Comparison of ENCODE assay signal across 24 cellular contexts in genomic region chr2:61380120-61380881, GRCh38.
DNase-seq lines count a peak whose midpoint lies in the region; ATAC-seq and TF ChIP-seq lines count a peak whose summit lies in the region.
"Had no signal": no experiment of that assay in that cellular context is flagged by ENCODE, and none has a peak within 500 bp of the region (broad histone marks: within the 10 kb centered on the region; RNA-seq: fewer than 3 reads in every experiment).

No MANE protein-coding gene starts in this region.

- H3K27me3 ChIP-seq in endodermal cell (ENCODE audit: control insufficient read depth, insufficient read depth, low read length, poor library complexity, severe bottlenecking) (no peaks in the 10 kb centered on the region), hepatocyte (no peaks in the 10 kb centered on the region), smooth muscle cell (ENCODE audit: low read depth) (no peaks in the 10 kb centered on the region)
- H3K27me3 ChIP-seq: SJSA1 had no signal

- H3K27me3 Mint-ChIP-seq in endodermal cell (ENCODE audit: insufficient read depth) = no peaks in the 10 kb centered on the region
- no peaks in the 10 kb centered on the region for H3K27me3 Mint-ChIP-seq in type B pancreatic cell
- H3K27me3 Mint-ChIP-seq: activated CD4-positive, alpha-beta memory T cell treated with anti-CD3 and anti-CD28 coated beads, Interleukin-2, amount 10 ng/mL, durations not matched to agents 7 days and 5 days; activated naive CD4-positive, alpha-beta T cell treated with anti-CD3 and anti-CD28 coated beads, Interleukin-2, amount 50 U/mL, for 24 hours; CD4-positive, alpha-beta T cell; dendritic cell treated with granulocyte-macrophage colony-stimulating factor and Interleukin-4, amounts not matched to agents 40 ng/mL and 50 ng/mL, for 4 days had no signal

- H3K36me3 ChIP-seq in endodermal cell (ENCODE audit: control insufficient read depth, insufficient read depth, low read length) = peaks cover 83% of the 10 kb centered on the region
- no peaks in the 10 kb centered on the region for H3K36me3 ChIP-seq in hepatocyte (replicated peaks; ENCODE audit: insufficient read depth, low read depth)
- peaks cover 15% of the 10 kb centered on the region for H3K36me3 ChIP-seq in smooth muscle cell (ENCODE audit: low read depth)

- H2AFZ ChIP-seq in hepatocyte (no peak overlapping the region), smooth muscle cell (ENCODE audit: low read depth) (no peak overlapping the region)

- H3F3A ChIP-seq in smooth muscle cell (ENCODE audit: low read depth) = peaks cover 14% of the 10 kb centered on the region

- no peak for TF ChIP-seq CTCF in endodermal cell (conservative IDR thresholded peaks at IDR 0.05)
- TF ChIP-seq CTCF in hepatocyte (IDR thresholded peaks at IDR 0.05; ENCODE audit: poor library complexity) = no peak
- no peak for TF ChIP-seq CTCF in smooth muscle cell (IDR thresholded peaks at IDR 0.05; ENCODE audit: borderline replicate concordance, insufficient read depth, poor library complexity, severe bottlenecking)
- no peak for TF ChIP-seq CTCF in type B pancreatic cell (conservative IDR thresholded peaks at IDR 0.05)

- no peak overlapping the region for H3K4me3 ChIP-seq in endodermal cell (ENCODE audit: low read length)
- no peak overlapping the region for H3K4me3 ChIP-seq in hepatocyte
- no peak overlapping the region for H3K4me3 ChIP-seq in smooth muscle cell
- H3K4me3 ChIP-seq: SJSA1, skin epidermis had no signal

- WGBS in endodermal cell (ENCODE audit: insufficient coverage in 1 of 2, insufficient read length in 1 of 2), 2 experiments = 82 to 96% methylated on average over 3 to 4 of the region's 4 CpGs
- WGBS in hepatocyte (ENCODE audit: low lambda C conversion rate, missing lambda C conversion rate) = 79% methylated on average over 4 of the region's 4 CpGs
- 70% methylated on average over 4 of the region's 4 CpGs for WGBS in smooth muscle cell (ENCODE audit: low lambda C conversion rate)

- DNase-seq in Right ventricle myocardium superior = no peak
- DNase-seq in cardiac septum (ENCODE audit: low spot score) = no peak
- DNase-seq in endodermal cell = no peak
- peak; percentile 8 for DNase-seq in hepatocyte (ENCODE audit: low spot score)
- no peak for DNase-seq in smooth muscle cell (lab: John Stamatoyannopoulos, UW; ENCODE audit: unreplicated experiment)
- no peak for DNase-seq in type B pancreatic cell (ENCODE audit: extremely low spot score, unreplicated experiment)
- no peak for DNase-seq in NCI-H510A treated with DMSO at 0.1 percent for 48 hours (lab: John Stamatoyannopoulos, UW)
- no peak for DNase-seq in NCI-H2227 (lab: John Stamatoyannopoulos, UW; ENCODE audit: unreplicated experiment)
- DNase-seq: activated CD4-positive, alpha-beta memory T cell treated with anti-CD3 and anti-CD28 coated beads, Interleukin-2, amount 10 ng/mL, durations not matched to agents 7 days and 5 days; activated CD4-positive, CD25-positive, alpha-beta regulatory T cell treated with anti-CD3 and anti-CD28 coated beads, Interleukin-2, amount 50 U/mL, for 72 hours; AML-193; anterior cingulate cortex; caudate nucleus; CD4-positive, alpha-beta T cell; H7; KBM-7; mammary epithelial cell; NCI-H2029 treated with DMSO at 0.1 percent for 48 hours; NCI-H2227 treated with DMSO at 0.1 percent for 48 hours had no signal

- H3K4me1 Mint-ChIP-seq in endodermal cell (peaks cover 7% of the 10 kb centered on the region), type B pancreatic cell (ENCODE audit: unreplicated experiment) (no peaks in the 10 kb centered on the region)
- H3K4me1 Mint-ChIP-seq: activated CD4-positive, alpha-beta memory T cell treated with anti-CD3 and anti-CD28 coated beads, Interleukin-2, amount 10 ng/mL, durations not matched to agents 7 days and 5 days had no signal

- H3K27ac Mint-ChIP-seq in endodermal cell (peak overlapping the region; percentile 67), type B pancreatic cell (no peak overlapping the region)
- H3K27ac Mint-ChIP-seq: activated CD4-positive, alpha-beta memory T cell treated with anti-CD3 and anti-CD28 coated beads, Interleukin-2, amount 10 ng/mL, durations not matched to agents 7 days and 5 days; activated naive CD4-positive, alpha-beta T cell treated with anti-CD3 and anti-CD28 coated beads, Interleukin-2, amount 50 U/mL, for 24 hours; CD4-positive, alpha-beta T cell; dendritic cell treated with granulocyte-macrophage colony-stimulating factor and Interleukin-4, amounts not matched to agents 40 ng/mL and 50 ng/mL, for 4 days had no signal

- H3K27ac ChIP-seq in endodermal cell (ENCODE audit: low read depth, low read length) (no peak overlapping the region), hepatocyte (peak overlapping the region; percentile 49), smooth muscle cell (ENCODE audit: low read depth) (peak overlapping the region; percentile 44)
- H3K27ac ChIP-seq: SJSA1, skin epidermis had no signal

- H3K9me2 ChIP-seq in hepatocyte (replicated peaks; ENCODE audit: insufficient read depth) = no peaks in the 10 kb centered on the region

- H3K79me2 ChIP-seq in hepatocyte = peaks cover 33% of the 10 kb centered on the region
- H3K79me2 ChIP-seq in smooth muscle cell (ENCODE audit: low read depth) = peaks cover 19% of the 10 kb centered on the region

- peaks cover 4% of the 10 kb centered on the region for H3K4me1 ChIP-seq in endodermal cell (ENCODE audit: control insufficient read depth, insufficient read depth, low read length)
- H3K4me1 ChIP-seq in hepatocyte (ENCODE audit: insufficient read depth) = no peaks in the 10 kb centered on the region
- peaks cover 5% of the 10 kb centered on the region for H3K4me1 ChIP-seq in smooth muscle cell (ENCODE audit: low read depth)

- H3K4me2 ChIP-seq in hepatocyte (no peak overlapping the region), smooth muscle cell (peak overlapping the region; percentile 24)

- H3K9ac ChIP-seq in endodermal cell (ENCODE audit: extremely low read depth, low read length, poor library complexity, severe bottlenecking) (no peak overlapping the region), smooth muscle cell (ENCODE audit: low read depth) (no peak overlapping the region)

- H3K9me3 ChIP-seq in endodermal cell (ENCODE audit: control insufficient read depth, low read length) = peaks cover 20% of the 10 kb centered on the region
- no peaks in the 10 kb centered on the region for H3K9me3 ChIP-seq in hepatocyte (ENCODE audit: low read depth)
- H3K9me3 ChIP-seq in smooth muscle cell (replicated peaks; ENCODE audit: low read depth) = no peaks in the 10 kb centered on the region

- peak; percentile 81 for ATAC-seq in Right ventricle myocardium superior (ENCODE audit: poor library complexity)

- no peaks in the 10 kb centered on the region for H4K20me1 ChIP-seq in hepatocyte (ENCODE audit: insufficient read depth, poor library complexity, severe bottlenecking)
- peaks cover 8% of the 10 kb centered on the region for H4K20me1 ChIP-seq in smooth muscle cell (ENCODE audit: low read depth)

- H3K9me3 Mint-ChIP-seq in endodermal cell (peaks cover 2% of the 10 kb centered on the region), type B pancreatic cell (peaks cover 5% of the 10 kb centered on the region)
- H3K9me3 Mint-ChIP-seq: activated CD4-positive, alpha-beta memory T cell treated with anti-CD3 and anti-CD28 coated beads, Interleukin-2, amount 10 ng/mL, durations not matched to agents 7 days and 5 days; activated naive CD4-positive, alpha-beta T cell treated with anti-CD3 and anti-CD28 coated beads, Interleukin-2, amount 50 U/mL, for 24 hours; activated T-helper 2 cell treated with anti-CD3 and anti-CD28 coated beads, Interferon-gamma antibody, Interleukin-2, Interleukin-4, amounts not matched to agents 10 μg/mL and 5 μg/mL and 100 μg/mL, durations not matched to agents 14 hours and 24 hours and 36 hours; CD4-positive, alpha-beta T cell; dendritic cell treated with granulocyte-macrophage colony-stimulating factor and Interleukin-4, amounts not matched to agents 40 ng/mL and 50 ng/mL, for 4 days had no signal

- intact Hi-C loops in Right ventricle myocardium superior (cut with DNase I) = no loop called here
- intact Hi-C loops in cardiac septum (cut with DNase I) = no loop called here

- H3K4me3 Mint-ChIP-seq in endodermal cell (no peak overlapping the region), type B pancreatic cell (no peak overlapping the region)
- H3K4me3 Mint-ChIP-seq: activated CD4-positive, alpha-beta memory T cell treated with anti-CD3 and anti-CD28 coated beads, Interleukin-2, amount 10 ng/mL, durations not matched to agents 7 days and 5 days; activated naive CD4-positive, alpha-beta T cell treated with anti-CD3 and anti-CD28 coated beads, Interleukin-2, amount 50 U/mL, for 24 hours; CD4-positive, alpha-beta T cell; dendritic cell treated with granulocyte-macrophage colony-stimulating factor and Interleukin-4, amounts not matched to agents 40 ng/mL and 50 ng/mL, for 4 days had no signal

- peaks cover 68% of the 10 kb centered on the region for H3K36me3 Mint-ChIP-seq in endodermal cell (ENCODE audit: low read depth)
- peaks cover 54% of the 10 kb centered on the region for H3K36me3 Mint-ChIP-seq in type B pancreatic cell
